1 cellular context compared by ENCODE assay signal in genomic region chr2:171287036-171287435, GRCh38.
TF ChIP-seq lines count a peak whose summit lies in the region.

No MANE protein-coding gene starts in this region.

TF ChIP-seq in IMR-90, 13 proteins besides CTCF, POLR2A, EP300 and RAD21 (continued from another document):
- no peak for TF ChIP-seq RCOR1 (IDR thresholded peaks at IDR 0.05; ENCODE audit: insufficient replicate concordance, low read length)
- TF ChIP-seq MAZ (IDR thresholded peaks at IDR 0.05; ENCODE audit: borderline replicate concordance, low read depth, low read length), result no peak; the same call in 1 of the 2 replicates
- TF ChIP-seq NFE2L2 (IDR thresholded peaks at IDR 0.05; ENCODE audit: low read depth, low read length), result no peak
- no peak for TF ChIP-seq FOS (IDR thresholded peaks at IDR 0.05; ENCODE audit: low read depth, low read length)
- no peak for TF ChIP-seq USF2 (IDR thresholded peaks at IDR 0.05; ENCODE audit: low read depth, low read length)
- TF ChIP-seq MAFK (IDR thresholded peaks at IDR 0.05; ENCODE audit: low read depth, low read length), result no peak
- TF ChIP-seq CEBPB (IDR thresholded peaks at IDR 0.05; ENCODE audit: low read depth, low read length), result no peak
- TF ChIP-seq MXI1 (IDR thresholded peaks at IDR 0.05; ENCODE audit: borderline replicate concordance, low read depth, low read length), result no peak
- TF ChIP-seq, protein P1, sequence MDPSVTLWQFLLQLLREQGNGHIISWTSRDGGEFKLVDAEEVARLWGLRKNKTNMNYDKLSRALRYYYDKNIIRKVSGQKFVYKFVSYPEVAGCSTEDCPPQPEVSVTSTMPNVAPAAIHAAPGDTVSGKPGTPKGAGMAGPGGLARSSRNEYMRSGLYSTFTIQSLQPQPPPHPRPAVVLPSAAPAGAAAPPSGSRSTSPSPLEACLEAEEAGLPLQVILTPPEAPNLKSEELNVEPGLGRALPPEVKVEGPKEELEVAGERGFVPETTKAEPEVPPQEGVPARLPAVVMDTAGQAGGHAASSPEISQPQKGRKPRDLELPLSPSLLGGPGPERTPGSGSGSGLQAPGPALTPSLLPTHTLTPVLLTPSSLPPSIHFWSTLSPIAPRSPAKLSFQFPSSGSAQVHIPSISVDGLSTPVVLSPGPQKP (IDR thresholded peaks at IDR 0.05; ENCODE audit: borderline replicate concordance, low read depth, low read length), result no peak
- no peak for TF ChIP-seq SMC3 (IDR thresholded peaks at IDR 0.05; ENCODE audit: low read depth, low read length)
- no peak for TF ChIP-seq RFX5 (IDR thresholded peaks at IDR 0.05; ENCODE audit: low read depth, low read length)
- TF ChIP-seq CHD1 (IDR thresholded peaks at IDR 0.05; ENCODE audit: low read depth, low read length), result no peak
